In the genomic region with DNA sequence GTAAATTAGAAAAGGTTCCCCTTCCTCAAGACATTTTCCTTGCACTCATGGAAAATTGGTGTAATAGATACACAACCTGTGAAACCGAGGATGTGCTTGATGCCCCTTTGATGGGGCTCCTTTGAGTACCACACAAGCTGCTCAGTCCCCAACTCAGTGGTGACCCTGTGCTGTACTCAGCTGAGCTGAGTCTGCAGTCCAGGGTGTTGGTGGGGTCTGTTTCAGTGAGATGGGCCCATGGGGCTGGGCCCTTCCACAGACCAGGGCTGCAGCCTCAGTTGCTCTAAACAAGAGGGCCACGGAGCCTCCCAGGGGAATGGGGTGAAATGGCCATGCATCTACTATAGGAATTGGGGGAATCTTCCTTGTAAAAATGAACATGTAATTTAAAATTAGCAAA, we compare ENCODE assay signal across 1 cellular context.
TF ChIP-seq lines count a peak whose summit lies in the region.

No MANE protein-coding gene starts in this region.

TF ChIP-seq in neural cell, 6 proteins besides CTCF, POLR2A, EP300 and RAD21 (continued from another document):
- TF ChIP-seq MXI1 (conservative IDR thresholded peaks at IDR 0.05; ENCODE audit: poor library complexity, severe bottlenecking) (no peak), TAF1 (IDR thresholded peaks at IDR 0.05; ENCODE audit: low read depth) (no peak)
- TF ChIP-seq, protein P1, sequence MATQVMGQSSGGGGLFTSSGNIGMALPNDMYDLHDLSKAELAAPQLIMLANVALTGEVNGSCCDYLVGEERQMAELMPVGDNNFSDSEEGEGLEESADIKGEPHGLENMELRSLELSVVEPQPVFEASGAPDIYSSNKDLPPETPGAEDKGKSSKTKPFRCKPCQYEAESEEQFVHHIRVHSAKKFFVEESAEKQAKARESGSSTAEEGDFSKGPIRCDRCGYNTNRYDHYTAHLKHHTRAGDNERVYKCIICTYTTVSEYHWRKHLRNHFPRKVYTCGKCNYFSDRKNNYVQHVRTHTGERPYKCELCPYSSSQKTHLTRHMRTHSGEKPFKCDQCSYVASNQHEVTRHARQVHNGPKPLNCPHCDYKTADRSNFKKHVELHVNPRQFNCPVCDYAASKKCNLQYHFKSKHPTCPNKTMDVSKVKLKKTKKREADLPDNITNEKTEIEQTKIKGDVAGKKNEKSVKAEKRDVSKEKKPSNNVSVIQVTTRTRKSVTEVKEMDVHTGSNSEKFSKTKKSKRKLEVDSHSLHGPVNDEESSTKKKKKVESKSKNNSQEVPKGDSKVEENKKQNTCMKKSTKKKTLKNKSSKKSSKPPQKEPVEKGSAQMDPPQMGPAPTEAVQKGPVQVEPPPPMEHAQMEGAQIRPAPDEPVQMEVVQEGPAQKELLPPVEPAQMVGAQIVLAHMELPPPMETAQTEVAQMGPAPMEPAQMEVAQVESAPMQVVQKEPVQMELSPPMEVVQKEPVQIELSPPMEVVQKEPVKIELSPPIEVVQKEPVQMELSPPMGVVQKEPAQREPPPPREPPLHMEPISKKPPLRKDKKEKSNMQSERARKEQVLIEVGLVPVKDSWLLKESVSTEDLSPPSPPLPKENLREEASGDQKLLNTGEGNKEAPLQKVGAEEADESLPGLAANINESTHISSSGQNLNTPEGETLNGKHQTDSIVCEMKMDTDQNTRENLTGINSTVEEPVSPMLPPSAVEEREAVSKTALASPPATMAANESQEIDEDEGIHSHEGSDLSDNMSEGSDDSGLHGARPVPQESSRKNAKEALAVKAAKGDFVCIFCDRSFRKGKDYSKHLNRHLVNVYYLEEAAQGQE (IDR thresholded peaks at IDR 0.05; ENCODE audit: borderline replicate concordance), result no peak
TF ChIP-seq in neural cell: peak in this region for 0.
